1 cellular context compared by ENCODE assay signal in genomic region chr3:149000207-149000745, GRCh38.
TF ChIP-seq lines count a peak whose summit lies in the region.

No MANE protein-coding gene starts in this region.

TF ChIP-seq in K562, 482 proteins besides CTCF, POLR2A, EP300 and RAD21:
- TF ChIP-seq CEBPB (tag; IDR thresholded peaks at IDR 0.05) = peak; percentile 51; the same call in 1 of the 2 replicates
- TF ChIP-seq TRIM25 (IDR thresholded peaks at IDR 0.05; ENCODE audit: borderline replicate concordance) = no peak
